ENCODE assay signal across 30 cellular contexts in the genomic region with DNA sequence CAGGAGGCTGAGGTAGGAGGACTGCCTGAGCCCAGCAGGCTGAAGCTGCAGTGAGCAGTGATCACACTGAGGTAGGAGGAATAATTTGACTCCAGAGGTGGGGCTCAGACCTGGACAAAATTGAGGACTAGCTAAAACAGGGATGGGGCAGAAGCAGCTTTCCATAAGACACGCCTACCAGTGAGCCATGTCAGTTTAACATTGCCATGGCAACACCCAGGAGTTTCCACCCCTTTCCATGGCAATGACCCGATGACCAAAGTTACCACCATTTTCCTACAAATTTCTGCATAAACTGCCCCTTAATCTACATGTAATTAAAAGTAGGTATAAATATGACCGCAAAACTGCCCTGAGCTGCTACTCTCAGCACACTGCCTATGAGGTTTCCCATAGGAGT. TPM values are rescaled to one million over a fixed set of nuclear protein-coding genes. Genes with fewer than 3 reads are reported as not detected.
"Had no signal": no experiment of that assay in that cellular context is flagged by ENCODE, and none has a peak within 500 bp of the region (broad histone marks: within the 10 kb centered on the region; RNA-seq: fewer than 3 reads in every experiment).

No MANE protein-coding gene starts in this region.

- H3K4me1 ChIP-seq: stomach, suprapubic skin, testis, thyroid gland, tibial artery, tibial nerve, transverse colon, upper lobe of left lung, upper lobe of right lung, uterus, vagina had no signal

- H3K4me1 Mint-ChIP-seq: stimulated activated effector memory CD8-positive, alpha-beta T cell treated with anti-CD3 and anti-CD28 coated beads, Interleukin-12 subunit alpha, Interleukin-12 subunit beta, amount 100 ng/mL, for 72 hours; stimulated activated memory B cell treated with anti-CD40 and anti-IgM and Interleukin-4, amounts not matched to agents 10 μg/mL and 1 μg/mL and 100 μg/mL, for 72 hours; stimulated activated naive CD8-positive, alpha-beta T cell treated with anti-CD3 and anti-CD28 coated beads, Interleukin-15, amount 100 ng/mL, for 72 hours had no signal

- H3K4me3 Mint-ChIP-seq: stimulated activated effector memory CD8-positive, alpha-beta T cell treated with anti-CD3 and anti-CD28 coated beads, Interleukin-12 subunit alpha, Interleukin-12 subunit beta, amount 100 ng/mL, for 72 hours; stimulated activated memory B cell treated with anti-CD40 and anti-IgM and Interleukin-4, amounts not matched to agents 10 μg/mL and 1 μg/mL and 100 μg/mL, for 72 hours; stimulated activated naive CD8-positive, alpha-beta T cell treated with anti-CD3 and anti-CD28 coated beads, Interleukin-15, amount 100 ng/mL, for 72 hours; stimulated activated naive CD8-positive, alpha-beta T cell treated with anti-CD3 and anti-CD28 coated beads, Interleukin-15, Interleukin-2, amounts not matched to agents 100 ng/mL and 50 ng/mL, for 24 hours; type B pancreatic cell had no signal

- H3K4me3 ChIP-seq: stomach, suprapubic skin, testis, thoracic aorta, thyroid gland, tibial artery, tibial nerve, transverse colon, upper lobe of left lung, upper lobe of right lung, uterus, vagina had no signal

- ATAC-seq: stimulated activated effector memory CD8-positive, alpha-beta T cell treated with anti-CD3 and anti-CD28 coated beads, Interleukin-12 subunit alpha, Interleukin-12 subunit beta, amount 100 ng/mL, for 72 hours; stimulated activated memory B cell treated with anti-CD40 and anti-IgM and Interleukin-4, amounts not matched to agents 10 μg/mL and 1 μg/mL and 100 μg/mL, for 72 hours; stimulated activated naive CD8-positive, alpha-beta T cell treated with anti-CD3 and anti-CD28 coated beads, Interleukin-15, amount 100 ng/mL, for 72 hours; stimulated activated naive CD8-positive, alpha-beta T cell treated with anti-CD3 and anti-CD28 coated beads, Interleukin-15, Interleukin-2, amounts not matched to agents 100 U/mL and 50 U/mL, for 24 hours; upper lobe of right lung had no signal

- H3K9me3 ChIP-seq: thyroid gland, vagina had no signal

- H3K36me3 ChIP-seq: thyroid gland, transverse colon, upper lobe of left lung, upper lobe of right lung, uterus, vagina had no signal

- FAIRE-seq: urothelium cell line had no signal

- H3K36me3 Mint-ChIP-seq: stimulated activated effector memory CD8-positive, alpha-beta T cell treated with anti-CD3 and anti-CD28 coated beads, Interleukin-12 subunit alpha, Interleukin-12 subunit beta, amount 100 ng/mL, for 72 hours had no signal

- DNase-seq: stimulated activated CD4-positive, alpha-beta T cell treated with anti-CD3 and anti-CD28 coated beads, Interleukin-2, amount 100 ng/mL, for 48 hours; stimulated activated CD4-positive, alpha-beta T cell treated with anti-CD3 and anti-CD28 coated beads, Interleukin-4, amount 100 ng/mL, for 1 hour; stimulated activated CD4-positive, alpha-beta T cell treated with anti-CD3 and anti-CD28 coated beads, Interleukin-4, amount 100 ng/mL, for 24 hours; stimulated activated CD4-positive, alpha-beta T cell treated with anti-CD3 and anti-CD28 coated beads, Interleukin-4, amount 100 ng/mL, for 4 hours; stimulated activated CD8-positive, alpha-beta memory T cell treated with anti-CD3 and anti-CD28 coated beads, Interleukin-4, amount 100 ng/mL, for 48 hours; stimulated activated naive CD4-positive, alpha-beta T cell; stimulated activated naive CD4-positive, alpha-beta T cell treated with Interleukin-2 at 50 U/mL for 16 hours; stimulated activated naive CD8-positive, alpha-beta T cell treated with anti-CD3 and anti-CD28 coated beads, Interleukin-15, amount 100 ng/mL, for 72 hours; stimulated activated naive CD8-positive, alpha-beta T cell treated with anti-CD3 and anti-CD28 coated beads, Interleukin-15, Interleukin-2, amounts not matched to agents 100 U/mL and 50 U/mL, for 24 hours; stomach; substantia nigra; testis; thyroid gland; tibial artery; transverse colon; trophoblast cell; upper lobe of left lung; upper lobe of right lung; uterus had no signal

- H3K27me3 Mint-ChIP-seq: stimulated activated memory B cell treated with anti-CD40 and anti-IgM and Interleukin-4, amounts not matched to agents 10 μg/mL and 1 μg/mL and 100 μg/mL, for 72 hours; stimulated activated naive CD8-positive, alpha-beta T cell treated with anti-CD3 and anti-CD28 coated beads, Interleukin-15, amount 100 ng/mL, for 72 hours; stimulated activated naive CD8-positive, alpha-beta T cell treated with anti-CD3 and anti-CD28 coated beads, Interleukin-15, Interleukin-2, amounts not matched to agents 100 ng/mL and 50 ng/mL, for 24 hours; type B pancreatic cell had no signal

- H3K27ac Mint-ChIP-seq: stimulated activated effector memory CD8-positive, alpha-beta T cell treated with anti-CD3 and anti-CD28 coated beads, Interleukin-12 subunit alpha, Interleukin-12 subunit beta, amount 100 ng/mL, for 72 hours; stimulated activated memory B cell treated with anti-CD40 and anti-IgM and Interleukin-4, amounts not matched to agents 10 μg/mL and 1 μg/mL and 100 μg/mL, for 72 hours; stimulated activated naive CD8-positive, alpha-beta T cell treated with anti-CD3 and anti-CD28 coated beads, Interleukin-15, amount 100 ng/mL, for 72 hours; stimulated activated naive CD8-positive, alpha-beta T cell treated with anti-CD3 and anti-CD28 coated beads, Interleukin-15, Interleukin-2, amounts not matched to agents 100 ng/mL and 50 ng/mL, for 24 hours; type B pancreatic cell had no signal

- H3K27ac ChIP-seq: stomach, suprapubic skin, testis, thoracic aorta, thyroid gland, tibial artery, tibial nerve, transverse colon, upper lobe of left lung, upper lobe of right lung, uterus, vagina had no signal

- H3K27me3 ChIP-seq: stomach, suprapubic skin, testis, thyroid gland, tibial artery, tibial nerve, transverse colon, upper lobe of left lung, upper lobe of right lung, uterus, vagina had no signal

RNA-seq across cellular contexts. Expression of a gene that starts 54.5 kb away (rescaled TPM):
- total RNA-seq: stomach, subcutaneous adipose tissue, thoracic aorta, tibial nerve, transverse colon, upper lobe of left lung, upper lobe of right lung, ureter had no signal
- polyA plus RNA-seq: stomach had no signal
